In genomic region chr12:1056390-1056789, GRCh38 we compare ENCODE assay signal across 24 cellular contexts.
A peak's percentile ranks its signal among the peaks of the same experiment; 100 is the strongest.
DNase-seq lines count a peak whose midpoint lies in the region; ATAC-seq, FAIRE-seq and TF ChIP-seq lines count a peak whose summit lies in the region.
"Had no signal": no experiment of that assay in that cellular context is flagged by ENCODE, and none has a peak within 500 bp of the region (broad histone marks: within the 10 kb centered on the region; RNA-seq: fewer than 3 reads in every experiment).

No MANE protein-coding gene starts in this region.

- no peaks in the 10 kb centered on the region for H4K20me1 ChIP-seq in H1 (replicated peaks in 1 of 2; ENCODE audit: control insufficient read depth in 1 of 2, insufficient read depth in 2 of 2, low read length in 2 of 2)

- peak; percentile 13 for FAIRE-seq in H1 (lab: Jason Lieb, UNC)
- FAIRE-seq: A204.1, GM12891, GM18507, H54, RCC 7860 had no signal

- intact Hi-C loops in MCF 10A (cut with micrococcal nuclease), result no loop called here

- DNase-seq in ELF-1 (ENCODE audit: low read depth, low spot score), result peak; percentile 83
- peak; percentile 5 to 54 for DNase-seq in H1 (ENCODE audit: low read depth in 1 of 2, low spot score in 2 of 2)
- peak; percentile 21 for DNase-seq in mesendoderm
- no peak for DNase-seq in MCF 10A (ENCODE audit: unreplicated experiment)
- no peak for DNase-seq in NAMALWA (ENCODE audit: low spot score)
- DNase-seq: BE2C; CD4-positive, CD25-positive, alpha-beta regulatory T cell; DMS153; Karpas-422; MG63; NCI-H1092 treated with DMSO at 0.1 percent for 48 hours; NCI-H1694 treated with DMSO at 0.1 percent for 48 hours; NCI-H2171; NCI-H446 treated with DMSO at 0.1 percent for 48 hours; NCI-H774 had no signal

- H3K18ac ChIP-seq in H1 (ENCODE audit: extremely low read depth, low read length), result peak overlapping the region; percentile 71
- no peak overlapping the region for H3K18ac ChIP-seq in mesendoderm (ENCODE audit: low read length)

- H2BK20ac ChIP-seq in H1 (ENCODE audit: low read length), result 0 out of 2 replicates have a peak overlapping the region, but pooled peaks have one; percentile 43

- no peak for TF ChIP-seq POLR2A in H1 (IDR thresholded peaks at IDR 0.05; ENCODE audit: control extremely low read depth in 1 of 2, low read depth in 2 of 2, low read length in 2 of 2)

- H3K4me1 ChIP-seq in HUES64 (ENCODE audit: insufficient read depth, low read length) (peaks cover 43% of the 10 kb centered on the region), H1 (replicated peaks in 1 of 4; ENCODE audit: control insufficient read depth in 3 of 4, insufficient read depth in 4 of 4, low read length in 3 of 4) (peaks cover 6 to 23% (median 13%) of the 10 kb centered on the region in 4 experiments), mesendoderm (ENCODE audit: control insufficient read depth, low read depth, low read length) (peaks cover 4% of the 10 kb centered on the region)

- peak overlapping the region; percentile 16 to 43 for H3K4me2 ChIP-seq in H1 (ENCODE audit: insufficient read depth in 1 of 2, low read depth in 2 of 2, low read length in 2 of 2)
- H3K4me2 ChIP-seq in mesendoderm (ENCODE audit: low read length), result no peak overlapping the region

- no peak overlapping the region for H4K91ac ChIP-seq in H1 (replicated peaks; ENCODE audit: insufficient read length, low read length)

- no peak overlapping the region for H3K14ac ChIP-seq in H1 (ENCODE audit: insufficient read length)

- no peak for ATAC-seq in GM19397 (IDR thresholded peaks at IDR 0.05; ENCODE audit: unreplicated experiment)
- ATAC-seq: Right ventricle myocardium inferior had no signal

- H3K23ac ChIP-seq in H1 (ENCODE audit: insufficient read length) (no peak overlapping the region), mesendoderm (ENCODE audit: low read length) (no peak overlapping the region)

- no peak overlapping the region for H3K27ac Mint-ChIP-seq in MCF 10A (ENCODE audit: low read depth, unreplicated experiment)
- H3K27ac Mint-ChIP-seq: CD4-positive, CD25-positive, alpha-beta regulatory T cell had no signal

- peaks cover 19% of the 10 kb centered on the region for H3K9me3 Mint-ChIP-seq in MCF 10A (ENCODE audit: unreplicated experiment)

- no peak overlapping the region for H3K56ac ChIP-seq in H1 (replicated peaks; ENCODE audit: insufficient read length, low read depth, low read length)
- no peak overlapping the region for H3K56ac ChIP-seq in mesendoderm (ENCODE audit: low read length)

- POLR2A ChIA-PET in H1 (lab: Charles Lee; ENCODE audit: partially characterized antibody) (interaction anchor here (0.6 to 1.8 kb wide), 2 partner anchors 26 to 320 kb away, joined by 3 to 4 read pairs; no protein-coding TSS in a partner anchor), MCF 10A (lab: Yijun Ruan, JAX) (no interaction called here)

- H3K23me2 ChIP-seq in H1 (ENCODE audit: low read depth, low read length), result no peaks in the 10 kb centered on the region

- H3K79me1 ChIP-seq in H1 (ENCODE audit: low read depth, low read length), result no peaks in the 10 kb centered on the region; the same call in 1 of the 2 replicates
- H3K79me1 ChIP-seq in mesendoderm (ENCODE audit: low read length), result no peaks in the 10 kb centered on the region

- H2BK12ac ChIP-seq in H1 (ENCODE audit: low read depth, low read length), result peak overlapping the region; percentile 94

- CTCF ChIA-PET in H1 (lab: Charles Lee; ENCODE audit: partially characterized antibody), result interaction anchor here (0.6 to 2.3 kb wide), 2 partner anchors 36 to 76 kb away, joined by 3 to 8 read pairs; no protein-coding TSS in a partner anchor
- CTCF ChIA-PET in MCF 10A (lab: Yijun Ruan, JAX), result no interaction called here

- TF ChIP-seq CTCF in H1 (IDR thresholded peaks at IDR 0.05; ENCODE audit: control extremely low read depth in 1 of 3, insufficient read depth in 1 of 3, low read depth in 1 of 3, low read length in 3 of 3) (no peak), MCF 10A (IDR thresholded peaks at IDR 0.05; ENCODE audit: unreplicated experiment) (no peak)

- no peak overlapping the region for H2AFZ ChIP-seq in H1 (ENCODE audit: low read length)

- H3K9me3 ChIP-seq in HUES64 (ENCODE audit: insufficient read depth, low read depth, low read length), result peaks cover 15% of the 10 kb centered on the region; the same call in 1 of the 2 replicates
- H3K9me3 ChIP-seq in H1 (ENCODE audit: insufficient read depth in 2 of 2, low read depth in 1 of 2, low read length in 1 of 2), result 0 out of 4 replicates have a peak, but pooled peaks cover 0 to 3% of the 10 kb centered on the region in 2 experiments

- H3K27me3 ChIP-seq in HUES64 (ENCODE audit: insufficient read depth, low read length), result no peaks in the 10 kb centered on the region
- H3K27me3 ChIP-seq in H1 (replicated peaks in 1 of 4; ENCODE audit: control insufficient read depth in 3 of 4, extremely low read depth in 1 of 4, insufficient read depth in 3 of 4, low read length in 3 of 4), result no peaks in the 10 kb centered on the region
- no peaks in the 10 kb centered on the region for H3K27me3 ChIP-seq in mesendoderm (ENCODE audit: insufficient read depth, low read length, poor library complexity)
- H3K27me3 ChIP-seq: BE2C, MG63 had no signal

- H3K4me3 Mint-ChIP-seq in MCF 10A (ENCODE audit: unreplicated experiment), result no peak overlapping the region
- H3K4me3 Mint-ChIP-seq: CD4-positive, CD25-positive, alpha-beta regulatory T cell; IgD-negative memory B cell had no signal

- peak overlapping the region; percentile 88 for H2BK5ac ChIP-seq in H1 (ENCODE audit: low read depth, low read length)
- H2BK5ac ChIP-seq in mesendoderm (ENCODE audit: low read length), result no peak overlapping the region

- no TSS peak for BruUV-seq in MCF 10A (replicated peaks; lab: Mats Ljungman, UMichigan)

- no peak overlapping the region for H2AK5ac ChIP-seq in H1 (ENCODE audit: low read depth, low read length)
- no peak overlapping the region for H2AK5ac ChIP-seq in mesendoderm (ENCODE audit: low read length)

- no peak for TF ChIP-seq RAD21 in H1 (IDR thresholded peaks at IDR 0.05 in 1 of 2, conservative IDR thresholded peaks at IDR 0.05 in 1 of 2; ENCODE audit: low read depth in 2 of 2, low read length in 2 of 2)

- H3K4me3 ChIP-seq in HUES64 (ENCODE audit: low read length) (no peak overlapping the region), H1 (ENCODE audit: extremely low read depth in 1 of 4, insufficient read depth in 2 of 4, low read depth in 3 of 4, low read length in 4 of 4) (peak overlapping the region in 1 of 4 experiments; percentile 33; a peak in 1 of 8 replicates), mesendoderm (ENCODE audit: low read length) (no peak overlapping the region)
- H3K4me3 ChIP-seq: MG63 had no signal

- H3K9ac ChIP-seq in HUES64 (ENCODE audit: low read depth, low read length) (0 out of 2 replicates have a peak overlapping the region, but pooled peaks have one; percentile 4), H1 (replicated peaks in 1 of 4; ENCODE audit: extremely low read depth in 1 of 4, low read depth in 3 of 4, low read length in 3 of 4) (no peak overlapping the region), mesendoderm (ENCODE audit: low read length) (no peak overlapping the region)

- H4K5ac ChIP-seq in H1 (ENCODE audit: insufficient read length, low read depth, low read length) (no peak overlapping the region), mesendoderm (ENCODE audit: low read length) (no peak overlapping the region)

- H4K8ac ChIP-seq in H1 (ENCODE audit: extremely low read depth, insufficient read depth, low read length) (no peak overlapping the region), mesendoderm (ENCODE audit: low read depth, low read length) (no peak overlapping the region)

- 39% methylated on average over 4 of the region's 4 CpGs for WGBS in HUES64
- WGBS in H1 (ENCODE audit: extremely low coverage in 1 of 2, insufficient coverage in 1 of 2, insufficient read length in 1 of 2, insufficient replicate concordance in 2 of 2, low coverage in 1 of 2, low lambda C conversion rate in 2 of 2, missing lambda C conversion rate in 1 of 2), 2 experiments, result 16% methylated on average over 4 of the region's 4 CpGs; no CpG with 5 or more reads in 1 of the 2 experiments
- no CpG with 5 or more reads among the region's 4 CpGs for WGBS in mesendoderm (ENCODE audit: extremely low coverage, insufficient coverage, low lambda C conversion rate)

- H3K79me2 ChIP-seq in H1 (ENCODE audit: control insufficient read depth in 1 of 2, insufficient read depth in 2 of 2, low read length in 2 of 2), result peaks cover 0 to 24% of the 10 kb centered on the region in 2 experiments; a peak in 3 of 4 replicates
- H3K79me2 ChIP-seq in mesendoderm (ENCODE audit: control insufficient read depth, insufficient read depth, low read length), result no peaks in the 10 kb centered on the region

- no peak for TF ChIP-seq EP300 in H1 (IDR thresholded peaks at IDR 0.05; ENCODE audit: borderline replicate concordance in 1 of 2, low read depth in 2 of 2, low read length in 2 of 2)

- no peak overlapping the region for H2BK120ac ChIP-seq in H1 (replicated peaks; ENCODE audit: low read depth, low read length)
- H2BK120ac ChIP-seq in mesendoderm (ENCODE audit: low read depth, low read length), result no peak overlapping the region

- peaks cover 8% of the 10 kb centered on the region for H3K4me1 Mint-ChIP-seq in MCF 10A (ENCODE audit: insufficient read depth, unreplicated experiment)

- H3K36me3 ChIP-seq in HUES64 (ENCODE audit: insufficient read depth, low read length), result no peaks in the 10 kb centered on the region
- H3K36me3 ChIP-seq in H1 (ENCODE audit: control insufficient read depth in 2 of 4, insufficient read depth in 4 of 4, low read length in 3 of 4), result no peaks in the 10 kb centered on the region; a peak in 1 of 8 replicates
- no peaks in the 10 kb centered on the region for H3K36me3 ChIP-seq in mesendoderm (ENCODE audit: control insufficient read depth, insufficient read depth, low read length)
- H3K36me3 ChIP-seq: BE2C had no signal

- peak overlapping the region; percentile 65 for H3K27ac ChIP-seq in HUES64 (ENCODE audit: low read depth, low read length)
- H3K27ac ChIP-seq in H1 (ENCODE audit: low read depth, low read length), result peak overlapping the region; percentile 67; the same call in 1 of the 2 replicates
- no peak overlapping the region for H3K27ac ChIP-seq in mesendoderm (ENCODE audit: low read depth, low read length)

- no peaks in the 10 kb centered on the region for H3K27me3 Mint-ChIP-seq in MCF 10A (ENCODE audit: insufficient read depth, unreplicated experiment)
- H3K27me3 Mint-ChIP-seq: CD4-positive, CD25-positive, alpha-beta regulatory T cell; IgD-negative memory B cell had no signal

- no peak overlapping the region for H3K4ac ChIP-seq in H1 (replicated peaks; ENCODE audit: insufficient read length, low read depth, low read length)
- no peak overlapping the region for H3K4ac ChIP-seq in mesendoderm (ENCODE audit: low read depth, low read length)

- H3K36me3 Mint-ChIP-seq in MCF 10A (ENCODE audit: insufficient read depth, unreplicated experiment), result peaks cover 20% of the 10 kb centered on the region

- H2BK15ac ChIP-seq in H1 (ENCODE audit: low read length), result no peak overlapping the region
- H2BK15ac ChIP-seq in mesendoderm (replicated peaks; ENCODE audit: low read depth), result no peak overlapping the region

TF ChIP-seq in H1, 55 proteins besides CTCF, POLR2A, EP300 and RAD21 (continues in another document):
- TF ChIP-seq SP4 (IDR thresholded peaks at IDR 0.05; ENCODE audit: low read length), result no peak
- TF ChIP-seq SIN3A (conservative IDR thresholded peaks at IDR 0.05 in 1 of 2, IDR thresholded peaks at IDR 0.05 in 1 of 2; ENCODE audit: low read depth in 1 of 2, low read length in 2 of 2), result no peak
- 0 out of 2 replicates have a peak, but pooled peaks have one; percentile 15 for TF ChIP-seq TAF1 (IDR thresholded peaks at IDR 0.05; ENCODE audit: low read depth, low read length)

Comparison
In these comparisons a context has a peak if more than half of its experiments do, and no peak if none do; other contexts are left out.
1. DNase-seq: peak in ELF-1 (single experiment), H1 (2 of 2) and mesendoderm (single experiment); none in MCF 10A (single experiment) and NAMALWA (single experiment).